Comparison of ENCODE assay signal across 15 cellular contexts in the genomic region with DNA sequence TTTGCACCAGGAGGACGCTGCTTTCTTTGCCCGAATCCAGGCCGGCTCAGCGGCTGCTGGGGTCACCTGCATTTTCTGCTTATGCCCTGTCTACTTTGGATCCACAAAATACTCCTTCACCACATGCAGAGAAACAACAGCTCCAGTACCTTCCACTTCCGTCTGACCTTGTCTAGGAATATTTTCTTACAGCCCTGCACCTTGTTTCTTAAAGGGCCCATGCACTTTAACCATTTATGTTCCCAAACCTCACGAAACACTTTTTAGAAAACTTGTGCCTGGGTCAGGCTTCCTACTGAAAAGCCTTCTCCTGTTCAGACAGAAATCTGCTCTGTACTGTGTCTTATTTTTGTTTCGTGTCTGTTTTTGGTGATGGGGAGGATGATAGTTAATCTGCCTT.
"Had no signal": no experiment of that assay in that cellular context is flagged by ENCODE, and none has a peak within 500 bp of the region (broad histone marks: within the 10 kb centered on the region; RNA-seq: fewer than 3 reads in every experiment).

No MANE protein-coding gene starts in this region.

- H3K36me3 ChIP-seq: cardiac muscle cell, gastrocnemius medialis, uterus had no signal

- H3K4me3 ChIP-seq: cardiac muscle cell, gastrocnemius medialis, SK-N-MC, uterus had no signal

- H3K9me3 Mint-ChIP-seq: activated T-helper 1 cell treated with anti-CD3 and anti-CD28 coated beads, Interleukin-12 subunit alpha, Interleukin-12 subunit beta, Interleukin-2, Interleukin-4 antibody, amounts not matched to agents 30 ng/mL and 10 ng/mL and 1 ng/mL, durations not matched to agents 14 hours and 24 hours and 36 hours; natural killer cell treated with Interleukin-12 subunit alpha and Interleukin-12 subunit beta and Interleukin-15 and Interleukin-18, amount 100 ng/mL, for 72 hours; stimulated activated naive CD8-positive, alpha-beta T cell treated with anti-CD3 and anti-CD28 coated beads, Interleukin-15, amount 100 ng/mL, for 72 hours; T-helper 2 cell treated with Interferon-gamma antibody and Interleukin-4, amounts not matched to agents 5 μg/mL and 100 μg/mL, for 36 hours had no signal

- ATAC-seq: gastrocnemius medialis; natural killer cell treated with Interleukin-12 subunit alpha and Interleukin-12 subunit beta and Interleukin-15 and Interleukin-18, amount 100 ng/mL, for 72 hours; stimulated activated naive CD8-positive, alpha-beta T cell treated with anti-CD3 and anti-CD28 coated beads, Interleukin-15, amount 100 ng/mL, for 72 hours had no signal

- H3K27me3 ChIP-seq: cardiac muscle cell, gastrocnemius medialis, uterus had no signal

- H3K27me3 Mint-ChIP-seq: activated naive CD8-positive, alpha-beta T cell had no signal

- H3K4me3 Mint-ChIP-seq: activated naive CD8-positive, alpha-beta T cell; activated T-helper 1 cell treated with anti-CD3 and anti-CD28 coated beads, Interleukin-12 subunit alpha, Interleukin-12 subunit beta, Interleukin-2, Interleukin-4 antibody, amounts not matched to agents 30 ng/mL and 10 ng/mL and 1 ng/mL, durations not matched to agents 14 hours and 24 hours and 36 hours; natural killer cell treated with Interleukin-12 subunit alpha and Interleukin-12 subunit beta and Interleukin-15 and Interleukin-18, amount 100 ng/mL, for 72 hours; stimulated activated naive CD8-positive, alpha-beta T cell treated with anti-CD3 and anti-CD28 coated beads, Interleukin-15, amount 100 ng/mL, for 72 hours; T-helper 2 cell treated with Interferon-gamma antibody and Interleukin-4, amounts not matched to agents 5 μg/mL and 100 μg/mL, for 36 hours had no signal

- H3K4me1 ChIP-seq: gastrocnemius medialis, uterus had no signal

- H3K36me3 Mint-ChIP-seq: activated naive CD8-positive, alpha-beta T cell; natural killer cell treated with Interleukin-12 subunit alpha and Interleukin-12 subunit beta and Interleukin-15 and Interleukin-18, amount 100 ng/mL, for 72 hours had no signal

- H3K27ac ChIP-seq: cardiac muscle cell, gastrocnemius medialis, SK-N-MC, uterus had no signal

- H3K9me3 ChIP-seq: gastrocnemius medialis, uterus had no signal

- H3K27ac Mint-ChIP-seq: activated naive CD8-positive, alpha-beta T cell; activated T-helper 1 cell treated with anti-CD3 and anti-CD28 coated beads, Interleukin-12 subunit alpha, Interleukin-12 subunit beta, Interleukin-2, Interleukin-4 antibody, amounts not matched to agents 30 ng/mL and 10 ng/mL and 1 ng/mL, durations not matched to agents 14 hours and 24 hours and 36 hours; natural killer cell treated with Interleukin-12 subunit alpha and Interleukin-12 subunit beta and Interleukin-15 and Interleukin-18, amount 100 ng/mL, for 72 hours; stimulated activated naive CD8-positive, alpha-beta T cell treated with anti-CD3 and anti-CD28 coated beads, Interleukin-15, amount 100 ng/mL, for 72 hours; T-helper 2 cell treated with Interferon-gamma antibody and Interleukin-4, amounts not matched to agents 5 μg/mL and 100 μg/mL, for 36 hours had no signal

- DNase-seq: activated CD4-positive, alpha-beta T cell treated with anti-CD3 and anti-CD28 coated beads, Interleukin-2, amount 50 U/mL, for 48 hours; activated T-cell treated with anti-CD3 and anti-CD28 coated beads for 4 hours; gastrocnemius medialis; head of caudate nucleus; mesenchymal stem cell; nucleus accumbens; stimulated activated CD4-positive, alpha-beta T cell treated with anti-CD3 and anti-CD28 coated beads, Interleukin-2, amount 100 ng/mL, for 48 hours; stimulated activated naive CD8-positive, alpha-beta T cell treated with anti-CD3 and anti-CD28 coated beads, Interleukin-15, amount 100 ng/mL, for 72 hours; uterus had no signal
